Comparison of ENCODE assay signal across 18 cellular contexts in genomic region chr22:49097171-49097925, GRCh38.
"Had no signal": no experiment of that assay in that cellular context is flagged by ENCODE, and none has a peak within 500 bp of the region (broad histone marks: within the 10 kb centered on the region; RNA-seq: fewer than 3 reads in every experiment).

No MANE protein-coding gene starts in this region.

- H2AFZ ChIP-seq: hepatocyte had no signal

- H3K9me3 Mint-ChIP-seq: immature natural killer cell, mesothelial cell of epicardium had no signal

- H3K27ac Mint-ChIP-seq: immature natural killer cell, mesothelial cell of epicardium had no signal

- H3K36me3 ChIP-seq: esophagus muscularis mucosa, gastroesophageal sphincter, heart left ventricle, left lung, lower lobe of right lung had no signal

- H3K9me3 ChIP-seq: esophagus muscularis mucosa, gastroesophageal sphincter, heart left ventricle, left lung, lower lobe of right lung, mucosa of descending colon had no signal

- H3K4me3 ChIP-seq: coronary artery, dorsolateral prefrontal cortex, esophagus muscularis mucosa, gastroesophageal sphincter, heart left ventricle, hepatocyte, left lung, lower lobe of right lung, mucosa of descending colon had no signal

- DNase-seq: dermis blood vessel endothelial cell; effector CD4-positive, alpha-beta T cell; effector memory CD4-positive, alpha-beta T cell; foreskin keratinocyte; heart left ventricle; immature natural killer cell; islet precursor cell; left ventricle myocardium superior; mesenchymal stem cell; mucosa of descending colon had no signal

- H3K4me1 Mint-ChIP-seq: immature natural killer cell, mesothelial cell of epicardium had no signal

- ATAC-seq: foreskin keratinocyte, gastroesophageal sphincter, left lung, left ventricle myocardium superior, lower lobe of right lung, mucosa of descending colon had no signal

- H3K4me1 ChIP-seq: esophagus muscularis mucosa, foreskin keratinocyte, gastroesophageal sphincter, heart left ventricle, left lung, lower lobe of right lung had no signal

- H3K4me3 Mint-ChIP-seq: immature natural killer cell, mesothelial cell of epicardium had no signal

- H3K4me2 ChIP-seq: hepatocyte had no signal

- H3K36me3 Mint-ChIP-seq: immature natural killer cell, mesothelial cell of epicardium had no signal

- H3K27ac ChIP-seq: coronary artery, dorsolateral prefrontal cortex, esophagus muscularis mucosa, foreskin keratinocyte, gastroesophageal sphincter, heart left ventricle, hepatocyte, left lung, lower lobe of right lung had no signal

- H3K27me3 ChIP-seq: foreskin keratinocyte, hepatocyte had no signal
